ENCODE assay signal across 8 cellular contexts in the genomic region with DNA sequence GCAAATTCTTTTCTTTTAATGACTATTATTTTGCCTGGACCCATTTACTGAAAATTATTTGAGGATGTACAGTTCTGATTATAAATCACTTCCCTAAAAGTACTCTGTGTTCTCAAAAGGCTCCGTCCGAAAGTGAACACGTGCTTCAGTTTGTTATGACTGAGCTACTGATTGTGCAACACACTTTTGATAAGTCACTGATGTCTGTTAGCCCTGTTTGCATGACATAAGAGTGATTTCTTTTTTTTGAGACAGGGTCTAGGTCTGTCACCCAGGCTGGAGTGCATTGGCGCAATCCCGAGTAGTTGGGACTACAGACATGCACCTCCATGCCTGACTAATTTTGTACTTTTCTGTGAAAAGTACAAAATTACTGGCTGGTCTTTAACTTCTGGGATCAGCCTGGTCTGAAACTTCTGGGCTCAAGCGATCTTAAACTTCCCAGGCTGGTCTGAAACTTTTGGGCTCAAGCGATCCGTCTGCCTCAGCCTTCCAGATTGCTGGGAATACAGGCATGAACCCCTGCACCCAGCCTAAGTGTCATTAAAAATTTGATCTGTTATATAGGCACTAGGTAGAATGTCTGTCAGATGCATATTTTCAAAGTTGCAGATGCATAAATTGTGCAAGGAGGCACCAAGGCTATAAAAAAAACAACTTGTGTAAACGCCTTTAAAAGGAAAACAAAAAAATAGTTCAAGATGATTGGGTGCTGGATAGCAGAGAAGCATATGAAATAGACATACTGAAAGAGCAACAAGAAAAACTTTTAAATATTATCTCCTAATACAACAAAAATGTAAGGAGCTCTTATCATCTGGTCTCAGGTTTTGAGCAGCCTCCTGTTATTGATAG.
DNase-seq lines count a peak whose midpoint lies in the region; ATAC-seq and TF ChIP-seq lines count a peak whose summit lies in the region.
"Had no signal": no experiment of that assay in that cellular context is flagged by ENCODE, and none has a peak within 500 bp of the region (broad histone marks: within the 10 kb centered on the region; RNA-seq: fewer than 3 reads in every experiment).

No MANE protein-coding gene starts in this region.

- H3K27me3 Mint-ChIP-seq in dendritic cell treated with granulocyte-macrophage colony-stimulating factor and Interleukin-4, amounts not matched to agents 40 ng/mL and 50 ng/mL, for 4 days, result no peaks in the 10 kb centered on the region

- no peak overlapping the region for H3K4ac ChIP-seq in IMR-90 (ENCODE audit: low read depth, low read length)

- H2AK9ac ChIP-seq in IMR-90 (replicated peaks; ENCODE audit: low read depth, low read length, poor library complexity), result no peak overlapping the region

- 60% methylated on average over 1 of the region's 9 CpGs; no CpG with 5 or more reads in 1 of the 2 experiments for WGBS in IMR-90 (ENCODE audit: extremely low coverage in 2 of 2, insufficient read length in 1 of 2), 2 experiments

- dilution Hi-C loops in IMR-90 (cut with HindIII; ENCODE audit: low sequenced_read_pairs, unreplicated experiment), result no loop called here

- H3K4me1 Mint-ChIP-seq in dendritic cell treated with granulocyte-macrophage colony-stimulating factor and Interleukin-4, amounts not matched to agents 40 ng/mL and 50 ng/mL, for 4 days (ENCODE audit: low read depth), result peaks cover 44% of the 10 kb centered on the region

- H3K9me3 Mint-ChIP-seq in dendritic cell treated with granulocyte-macrophage colony-stimulating factor and Interleukin-4, amounts not matched to agents 40 ng/mL and 50 ng/mL, for 4 days, result no peaks in the 10 kb centered on the region

- intact Hi-C loops in IMR-90 (cut with micrococcal nuclease) (no loop called here), uterus (cut with DNase I; ENCODE audit: low total_unique reads) (no loop called here)
- intact Hi-C loops in dendritic cell treated with granulocyte-macrophage colony-stimulating factor and Interleukin-4, amounts not matched to agents 40 ng/mL and 50 ng/mL, for 4 days (cut with micrococcal nuclease), result loop anchor here (5.0 kb wide), 1 partner anchor 114 kb away; the partner anchor contains the start of gene SRGAP1

- H4K8ac ChIP-seq in IMR-90 (ENCODE audit: low read depth in 2 of 2, low read length in 2 of 2), result no peak overlapping the region

- peak overlapping the region; percentile 65; the same call in 1 of the 2 replicates for H3K4me2 ChIP-seq in IMR-90 (ENCODE audit: low read depth, low read length)

- H3K9me1 ChIP-seq in IMR-90 (ENCODE audit: insufficient read depth, low read length), result peaks cover 29% of the 10 kb centered on the region

- H3K4me3 Mint-ChIP-seq in dendritic cell treated with granulocyte-macrophage colony-stimulating factor and Interleukin-4, amounts not matched to agents 40 ng/mL and 50 ng/mL, for 4 days, result peak overlapping the region; percentile 34

- H3K36me3 ChIP-seq in IMR-90 (ENCODE audit: control insufficient read depth, insufficient read depth, low read length) (peaks cover 5% of the 10 kb centered on the region), mucosa of rectum (ENCODE audit: control insufficient read depth in 2 of 2, insufficient read depth in 2 of 2, low read length in 2 of 2) (no peaks in the 10 kb centered on the region), uterus (no peaks in the 10 kb centered on the region), WERI-Rb-1 (no peaks in the 10 kb centered on the region)

- no peak overlapping the region for H4K5ac ChIP-seq in IMR-90 (ENCODE audit: low read depth, low read length)

- ATAC-seq in IMR-90 (ENCODE audit: low read depth), result peak; percentile 37

- no TSS peak for BruUV-seq in IMR-90 (replicated peaks; lab: Mats Ljungman, UMichigan)

- H3K14ac ChIP-seq in IMR-90 (replicated peaks; ENCODE audit: low read depth, low read length), result no peak overlapping the region

- H3K27me3 ChIP-seq in IMR-90 (ENCODE audit: control insufficient read depth, insufficient read depth, low read length) (no peaks in the 10 kb centered on the region), mucosa of rectum (ENCODE audit: control insufficient read depth in 2 of 2, insufficient read depth in 2 of 2, low read length in 2 of 2) (no peaks in the 10 kb centered on the region), uterus (no peaks in the 10 kb centered on the region), WERI-Rb-1 (ENCODE audit: insufficient read depth, low read depth, severe bottlenecking) (no peaks in the 10 kb centered on the region)

- H3K27ac Mint-ChIP-seq in dendritic cell treated with granulocyte-macrophage colony-stimulating factor and Interleukin-4, amounts not matched to agents 40 ng/mL and 50 ng/mL, for 4 days, result peak overlapping the region; percentile 85

- no peaks in the 10 kb centered on the region for H3K36me3 Mint-ChIP-seq in dendritic cell treated with granulocyte-macrophage colony-stimulating factor and Interleukin-4, amounts not matched to agents 40 ng/mL and 50 ng/mL, for 4 days (ENCODE audit: low read depth)

- peak overlapping the region; percentile 14 for H2BK5ac ChIP-seq in IMR-90 (ENCODE audit: low read depth, low read length, poor library complexity, severe bottlenecking)

- H2AFZ ChIP-seq in IMR-90 (replicated peaks; ENCODE audit: low read length, poor library complexity), result no peak overlapping the region

- TF ChIP-seq POLR2A in IMR-90 (IDR thresholded peaks at IDR 0.05; ENCODE audit: low read depth, low read length), result no peak
- TF ChIP-seq POLR2A in uterus (IDR thresholded peaks at IDR 0.05), result no peak

- H3K4me3 ChIP-seq in IMR-90 (ENCODE audit: insufficient read depth, low read depth, low read length) (no peak overlapping the region), mucosa of rectum (ENCODE audit: low read length in 2 of 2) (no peak overlapping the region), uterus (no peak overlapping the region), WERI-Rb-1 (ENCODE audit: low read depth, low read length) (no peak overlapping the region)

- H2BK120ac ChIP-seq in IMR-90 (ENCODE audit: low read depth, low read length), result no peak overlapping the region

- H3K9me3 ChIP-seq in IMR-90 (ENCODE audit: control insufficient read depth, insufficient read depth, low read length), result no peaks in the 10 kb centered on the region
- no peaks in the 10 kb centered on the region for H3K9me3 ChIP-seq in mucosa of rectum (ENCODE audit: control insufficient read depth in 2 of 2, low read length in 2 of 2)
- H3K9me3 ChIP-seq in uterus, result no peaks in the 10 kb centered on the region
- H3K9me3 ChIP-seq in WERI-Rb-1 (ENCODE audit: severe bottlenecking), result no peaks in the 10 kb centered on the region

- H4K20me1 ChIP-seq in IMR-90 (ENCODE audit: insufficient read depth, low read length), result peaks cover 63% of the 10 kb centered on the region

- H3K23ac ChIP-seq in IMR-90 (ENCODE audit: low read depth, low read length), result no peak overlapping the region; the same call in 1 of the 2 replicates

- H3K4me1 ChIP-seq in IMR-90 (ENCODE audit: control insufficient read depth, insufficient read depth, low read length) (peaks cover 26% of the 10 kb centered on the region), mucosa of rectum (ENCODE audit: control insufficient read depth in 2 of 2, insufficient read depth in 2 of 2, low read length in 2 of 2) (no peaks in the 10 kb centered on the region), uterus (peaks cover 0 to 6% of the 10 kb centered on the region in 2 donors)

- CTCF ChIA-PET in IMR-90 (lab: Yijun Ruan, JAX), result interaction anchor here (0.5 to 0.6 kb wide), 3 partner anchors 61 to 1798 kb away, joined by 3 to 4 read pairs (median 4); no protein-coding TSS in a partner anchor

- TF ChIP-seq RAD21 in IMR-90 (IDR thresholded peaks at IDR 0.05; ENCODE audit: low read length), result no peak

- DNase-seq in IMR-90 (peak; percentile 76), uterus (peak; percentile 41 to 75), GDM1 (lab: John Stamatoyannopoulos, UW) (no peak), WERI-Rb-1 (no peak)
- DNase-seq in effector CD8-positive, alpha-beta T cell (lab: John Stamatoyannopoulos, UW), result no peak
- DNase-seq: activated T-cell treated with anti-CD3 and anti-CD28 coated beads, Interleukin-2, amount 50 U/mL, for 48 hours had no signal

- in situ Hi-C loops in IMR-90 (cut with MboI; ENCODE audit: low sequenced_read_pairs), result no loop called here

- H4K91ac ChIP-seq in IMR-90 (ENCODE audit: insufficient read depth, low read depth, low read length), result no peak overlapping the region

- no peak overlapping the region for H2BK20ac ChIP-seq in IMR-90 (ENCODE audit: low read depth, low read length)

- H3K27ac ChIP-seq in IMR-90 (ENCODE audit: insufficient read depth, low read length), result peak overlapping the region; percentile 63; the same call in 1 of the 2 replicates
- H3K27ac ChIP-seq in mucosa of rectum (ENCODE audit: low read depth in 2 of 2, low read length in 2 of 2), result peak overlapping the region; percentile 59 to 63
- peak overlapping the region; percentile 61 to 67 for H3K27ac ChIP-seq in uterus
- H3K27ac ChIP-seq in WERI-Rb-1, result no peak overlapping the region

- no peak for TF ChIP-seq CTCF in IMR-90 (conservative IDR thresholded peaks at IDR 0.05; ENCODE audit: low read depth, low read length)
- TF ChIP-seq CTCF in uterus (IDR thresholded peaks at IDR 0.05), result no peak
- TF ChIP-seq CTCF in WERI-Rb-1 (IDR thresholded peaks at IDR 0.05; ENCODE audit: low read depth, low read length), result no peak

- H3K18ac ChIP-seq in IMR-90 (ENCODE audit: low read depth, low read length), result no peak overlapping the region

- no peak overlapping the region for H3K9ac ChIP-seq in IMR-90 (ENCODE audit: low read depth, low read length)
- H3K9ac ChIP-seq in mucosa of rectum (ENCODE audit: low read depth in 1 of 2, low read length in 2 of 2), result no peak overlapping the region

- no peak overlapping the region for H3K56ac ChIP-seq in IMR-90 (ENCODE audit: extremely low read depth, insufficient read depth, low read length)

- peaks cover 32 to 70% of the 10 kb centered on the region in 2 experiments for H3K79me1 ChIP-seq in IMR-90 (ENCODE audit: low read depth in 1 of 2, low read length in 2 of 2)

- POLR2A ChIA-PET in IMR-90 (lab: Charles Lee; ENCODE audit: unreplicated experiment), result interaction anchor here (0.6 kb wide), 1 partner anchor 1108 kb away, joined by 4 read pairs; no protein-coding TSS in a partner anchor

- no peak overlapping the region for H2AK5ac ChIP-seq in IMR-90 (ENCODE audit: low read depth, low read length)

- H2BK15ac ChIP-seq in IMR-90 (ENCODE audit: low read depth, low read length), result no peak overlapping the region

TF ChIP-seq in IMR-90, 13 proteins besides CTCF, POLR2A, EP300 and RAD21 (continues in another document):
- peak; percentile 64 for TF ChIP-seq USF2 (IDR thresholded peaks at IDR 0.05; ENCODE audit: low read depth, low read length)
- TF ChIP-seq RFX5 (IDR thresholded peaks at IDR 0.05; ENCODE audit: low read depth, low read length), result no peak
- TF ChIP-seq FOS (IDR thresholded peaks at IDR 0.05; ENCODE audit: low read depth, low read length), result no peak
- no peak for TF ChIP-seq CHD1 (IDR thresholded peaks at IDR 0.05; ENCODE audit: low read depth, low read length)

Comparison
In these comparisons a context has a peak if more than half of its experiments do, and no peak if none do; other contexts are left out.
1. DNase-seq: peak in IMR-90 (single experiment) and uterus (2 of 2); none in GDM1 (single experiment), effector CD8-positive, alpha-beta T cell (single experiment) and WERI-Rb-1 (single experiment).